In the genomic region with DNA sequence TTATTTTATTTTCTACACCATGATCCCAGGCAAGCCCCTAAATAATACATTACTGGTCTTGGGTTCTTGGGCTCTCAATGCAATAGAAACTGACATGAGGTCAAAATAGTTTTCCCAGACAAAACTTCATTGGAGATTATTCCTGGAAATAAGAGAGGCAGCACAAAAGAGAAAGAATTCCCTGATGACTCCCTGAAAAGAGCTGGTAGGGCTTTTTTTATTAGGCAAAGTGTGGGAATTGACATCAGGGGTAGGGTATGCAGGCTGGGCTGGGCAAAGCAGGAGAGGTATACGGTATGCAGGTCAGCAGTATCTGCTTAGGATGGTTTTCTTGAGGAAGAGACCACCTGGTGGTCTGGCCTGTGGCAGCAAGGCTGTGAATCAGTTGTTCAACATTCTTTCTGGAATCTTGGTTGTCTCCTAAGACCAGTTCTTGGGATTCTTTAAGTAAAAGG, we compare ENCODE assay signal across 1 cellular context.
TF ChIP-seq lines count a peak whose summit lies in the region.

No MANE protein-coding gene starts in this region.

TF ChIP-seq in HEK293, 187 proteins besides CTCF, POLR2A, EP300 and RAD21 (continued from another document):
- TF ChIP-seq ZNF626 (tag by site-specific recombination; IDR thresholded peaks at IDR 0.05) (0 out of 2 replicates have a peak, but pooled peaks have one; percentile 48), ZBTB48 (tag by site-specific recombination; IDR thresholded peaks at IDR 0.05) (peak; percentile 70; the same call in 1 of the 2 replicates), ZNF335 (tag by site-specific recombination; conservative IDR thresholded peaks at IDR 0.05) (0 out of 2 replicates have a peak, but pooled peaks have one; percentile 1), ZFP69B (tag by site-specific recombination; IDR thresholded peaks at IDR 0.05) (no peak), GLI2 (tag by site-specific recombination; IDR thresholded peaks at IDR 0.05; ENCODE audit: borderline replicate concordance, low read depth) (no peak), ZNF76 (tag by site-specific recombination; IDR thresholded peaks at IDR 0.05; ENCODE audit: borderline replicate concordance, low read depth) (no peak)
- TF ChIP-seq, protein P1, sequence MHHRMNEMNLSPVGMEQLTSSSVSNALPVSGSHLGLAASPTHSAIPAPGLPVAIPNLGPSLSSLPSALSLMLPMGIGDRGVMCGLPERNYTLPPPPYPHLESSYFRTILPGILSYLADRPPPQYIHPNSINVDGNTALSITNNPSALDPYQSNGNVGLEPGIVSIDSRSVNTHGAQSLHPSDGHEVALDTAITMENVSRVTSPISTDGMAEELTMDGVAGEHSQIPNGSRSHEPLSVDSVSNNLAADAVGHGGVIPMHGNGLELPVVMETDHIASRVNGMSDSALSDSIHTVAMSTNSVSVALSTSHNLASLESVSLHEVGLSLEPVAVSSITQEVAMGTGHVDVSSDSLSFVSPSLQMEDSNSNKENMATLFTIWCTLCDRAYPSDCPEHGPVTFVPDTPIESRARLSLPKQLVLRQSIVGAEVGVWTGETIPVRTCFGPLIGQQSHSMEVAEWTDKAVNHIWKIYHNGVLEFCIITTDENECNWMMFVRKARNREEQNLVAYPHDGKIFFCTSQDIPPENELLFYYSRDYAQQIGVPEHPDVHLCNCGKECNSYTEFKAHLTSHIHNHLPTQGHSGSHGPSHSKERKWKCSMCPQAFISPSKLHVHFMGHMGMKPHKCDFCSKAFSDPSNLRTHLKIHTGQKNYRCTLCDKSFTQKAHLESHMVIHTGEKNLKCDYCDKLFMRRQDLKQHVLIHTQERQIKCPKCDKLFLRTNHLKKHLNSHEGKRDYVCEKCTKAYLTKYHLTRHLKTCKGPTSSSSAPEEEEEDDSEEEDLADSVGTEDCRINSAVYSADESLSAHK (tag by site-specific recombination; IDR thresholded peaks at IDR 0.05) = peak; percentile 83
